20 cellular contexts compared by ENCODE assay signal in the genomic region with DNA sequence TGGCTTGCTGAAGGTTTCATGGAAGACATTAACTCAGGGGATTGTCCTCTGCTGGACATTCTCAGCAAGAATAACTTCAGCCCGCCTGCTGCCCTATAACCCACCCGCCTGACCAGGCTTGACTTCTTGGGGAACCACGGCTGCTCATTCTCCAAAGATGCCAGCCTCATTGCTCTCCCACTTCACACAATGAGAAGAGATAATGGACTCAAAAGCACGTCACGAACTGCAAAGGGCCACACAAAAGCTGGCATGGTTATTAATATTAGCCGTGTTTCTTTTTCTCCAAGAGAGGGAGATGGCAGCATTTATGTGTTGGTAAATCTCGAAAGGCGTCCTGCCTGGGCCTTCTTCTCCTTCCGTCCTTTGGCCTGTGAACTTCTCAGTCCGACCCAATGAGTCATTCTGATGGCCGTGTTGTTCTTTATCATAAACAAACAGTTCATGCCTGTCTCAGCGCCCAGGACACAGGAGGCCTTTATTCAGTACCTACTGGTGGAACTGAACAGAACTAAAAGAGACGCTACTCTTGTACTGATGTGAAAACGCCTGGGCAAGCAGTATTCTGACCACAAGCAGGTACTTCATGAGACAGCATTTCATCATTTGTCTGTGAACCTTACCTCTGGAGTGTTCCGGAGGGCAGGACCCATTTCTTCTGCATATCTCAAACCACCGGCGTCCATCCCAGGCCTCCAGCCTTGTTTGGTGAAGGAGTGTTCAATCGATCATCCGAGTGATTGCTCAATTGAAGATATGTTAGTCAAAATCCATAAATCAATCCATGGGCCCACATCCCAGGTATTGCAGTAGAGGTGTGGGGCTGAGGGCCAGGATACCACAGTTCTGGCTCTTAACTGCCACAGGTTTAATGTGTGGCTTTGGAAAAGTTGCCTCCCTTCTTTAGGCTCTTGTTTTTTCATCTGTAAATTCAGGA.
"Had no signal": no experiment of that assay in that cellular context is flagged by ENCODE, and none has a peak within 500 bp of the region (broad histone marks: within the 10 kb centered on the region; RNA-seq: fewer than 3 reads in every experiment).

No MANE protein-coding gene starts in this region.

- H3K27me3 ChIP-seq: neural progenitor cell, testis, upper lobe of left lung had no signal

- H3K27ac Mint-ChIP-seq: activated CD4-positive, alpha-beta memory T cell treated with anti-CD3 and anti-CD28 coated beads, Interleukin-2, amount 10 ng/mL, durations not matched to agents 7 days and 5 days; activated CD8-positive, alpha-beta memory T cell treated with anti-CD3 and anti-CD28 coated beads, Interleukin-2, amount 10 ng/mL, durations not matched to agents 7 days and 5 days; activated naive CD8-positive, alpha-beta T cell treated with anti-CD3 and anti-CD28 coated beads, Interleukin-2, amount 10 ng/mL, durations not matched to agents 7 days and 5 days; activated T-helper 17 cell treated with anti-CD3 and anti-CD28 coated beads, Interleukin-2, amount 50 U/mL, for 72 hours; effector memory CD8-positive, alpha-beta T cell had no signal

- ATAC-seq: activated CD8-positive, alpha-beta memory T cell treated with anti-CD3 and anti-CD28 coated beads, Interleukin-2, amount 10 ng/mL, durations not matched to agents 7 days and 5 days; activated T-helper 17 cell treated with anti-CD3 and anti-CD28 coated beads, Interleukin-2, amount 50 U/mL, for 72 hours; effector memory CD8-positive, alpha-beta T cell; left cardiac atrium; psoas muscle; right cardiac atrium had no signal

- H3K4me3 Mint-ChIP-seq: activated CD4-positive, alpha-beta memory T cell treated with anti-CD3 and anti-CD28 coated beads, Interleukin-2, amount 10 ng/mL, durations not matched to agents 7 days and 5 days; activated CD8-positive, alpha-beta memory T cell treated with anti-CD3 and anti-CD28 coated beads, Interleukin-2, amount 10 ng/mL, durations not matched to agents 7 days and 5 days; activated naive CD8-positive, alpha-beta T cell treated with anti-CD3 and anti-CD28 coated beads, Interleukin-2, amount 10 ng/mL, durations not matched to agents 7 days and 5 days; activated T-helper 17 cell treated with anti-CD3 and anti-CD28 coated beads, Interleukin-2, amount 50 U/mL, for 72 hours; effector memory CD8-positive, alpha-beta T cell had no signal

- H3K9me3 Mint-ChIP-seq: activated CD4-positive, alpha-beta memory T cell treated with anti-CD3 and anti-CD28 coated beads, Interleukin-2, amount 10 ng/mL, durations not matched to agents 7 days and 5 days; activated naive CD8-positive, alpha-beta T cell treated with anti-CD3 and anti-CD28 coated beads, Interleukin-2, amount 10 ng/mL, durations not matched to agents 7 days and 5 days; activated T-helper 17 cell treated with anti-CD3 and anti-CD28 coated beads, Interleukin-2, amount 50 U/mL, for 72 hours; effector memory CD8-positive, alpha-beta T cell; neural progenitor cell had no signal

- H3K27ac ChIP-seq: neural progenitor cell, psoas muscle, skin epidermis, testis, upper lobe of left lung had no signal

- H3K4me1 ChIP-seq: neural progenitor cell, psoas muscle, testis, upper lobe of left lung had no signal

- H3K9me3 ChIP-seq: psoas muscle, testis, upper lobe of left lung had no signal

- H3K36me3 Mint-ChIP-seq: activated CD8-positive, alpha-beta memory T cell treated with anti-CD3 and anti-CD28 coated beads, Interleukin-2, amount 10 ng/mL, durations not matched to agents 7 days and 5 days; activated naive CD8-positive, alpha-beta T cell treated with anti-CD3 and anti-CD28 coated beads, Interleukin-2, amount 10 ng/mL, durations not matched to agents 7 days and 5 days; neural progenitor cell had no signal

- H3K9ac ChIP-seq: neural progenitor cell had no signal

- H3K4me3 ChIP-seq: neural progenitor cell, psoas muscle, skin epidermis, testis, upper lobe of left lung had no signal

- DNase-seq: activated CD4-positive, alpha-beta memory T cell treated with anti-CD3 and anti-CD28 coated beads, Interleukin-2, amount 10 ng/mL, durations not matched to agents 7 days and 5 days; activated CD4-positive, alpha-beta T cell treated with anti-CD3 and anti-CD28 coated beads for 48 hours; activated CD4-positive, CD25-positive, alpha-beta regulatory T cell; activated CD8-positive, alpha-beta memory T cell treated with anti-CD3 and anti-CD28 coated beads, Interleukin-2, amount 10 ng/mL, durations not matched to agents 7 days and 5 days; activated naive CD4-positive, alpha-beta T cell treated with Interleukin-2 at 50 U/mL for 16 hours; activated naive CD8-positive, alpha-beta T cell treated with anti-CD3 and anti-CD28 coated beads, Interleukin-2, amount 10 ng/mL, durations not matched to agents 7 days and 5 days; amygdala; caudate nucleus; effector memory CD8-positive, alpha-beta T cell; left cardiac atrium; psoas muscle; right cardiac atrium; stimulated activated CD4-positive, alpha-beta T cell treated with anti-CD3 and anti-CD28 coated beads, Interleukin-15, amount 100 ng/mL, for 24 hours; stimulated activated CD4-positive, alpha-beta T cell treated with anti-CD3 and anti-CD28 coated beads, Interleukin-2, amount 100 ng/mL, for 48 hours; T-helper 9 cell; testis; upper lobe of left lung had no signal

- H3K4me1 Mint-ChIP-seq: activated CD4-positive, alpha-beta memory T cell treated with anti-CD3 and anti-CD28 coated beads, Interleukin-2, amount 10 ng/mL, durations not matched to agents 7 days and 5 days; activated CD8-positive, alpha-beta memory T cell treated with anti-CD3 and anti-CD28 coated beads, Interleukin-2, amount 10 ng/mL, durations not matched to agents 7 days and 5 days; activated naive CD8-positive, alpha-beta T cell treated with anti-CD3 and anti-CD28 coated beads, Interleukin-2, amount 10 ng/mL, durations not matched to agents 7 days and 5 days; activated T-helper 17 cell treated with anti-CD3 and anti-CD28 coated beads, Interleukin-2, amount 50 U/mL, for 72 hours had no signal

- H3K36me3 ChIP-seq: neural progenitor cell, upper lobe of left lung had no signal
